ENCODE assay signal across 9 cellular contexts in genomic region chr3:48595526-48596121, GRCh38. TPM values are rescaled to one million over a fixed set of nuclear protein-coding genes. Genes with fewer than 3 reads are reported as not detected.
DNase-seq lines count a peak whose midpoint lies in the region; ATAC-seq and TF ChIP-seq lines count a peak whose summit lies in the region.
"Had no signal": no experiment of that assay in that cellular context is flagged by ENCODE, and none has a peak within 500 bp of the region (broad histone marks: within the 10 kb centered on the region; RNA-seq: fewer than 3 reads in every experiment).

No MANE protein-coding gene starts in this region.

- ATAC-seq in CD4-positive, alpha-beta T cell (ENCODE audit: poor library complexity), result no peak
- no peak for ATAC-seq in HG03342 (IDR thresholded peaks at IDR 0.05; ENCODE audit: unreplicated experiment)

- no peak overlapping the region for H3K23ac ChIP-seq in trophoblast cell (ENCODE audit: low read length)

- H3K14ac ChIP-seq in trophoblast cell (ENCODE audit: low read length), result peak overlapping the region; percentile 86

- H3K36me3 Mint-ChIP-seq in CD4-positive, alpha-beta T cell (ENCODE audit: low read depth), result peaks cover 35% of the 10 kb centered on the region

- H3K4me3 ChIP-seq in fibroblast of mammary gland (ENCODE audit: control insufficient read depth, low read depth, low read length) (peak overlapping the region; percentile 47), trophoblast cell (ENCODE audit: low read depth, low read length) (no peak overlapping the region)

- H3K27ac ChIP-seq in RWPE1 (peak overlapping the region; percentile 100), trophoblast cell (ENCODE audit: low read depth, low read length) (peak overlapping the region; percentile 93)
- no peak overlapping the region for H3K27ac ChIP-seq in CD4-positive, alpha-beta T cell (ENCODE audit: low read depth, low read length)

- H2BK5ac ChIP-seq in trophoblast cell (ENCODE audit: low read depth, low read length, poor library complexity), result peak overlapping the region; percentile 87

- TF ChIP-seq CTCF in RWPE1 (conservative IDR thresholded peaks at IDR 0.05; ENCODE audit: low read depth) (no peak), fibroblast of mammary gland (conservative IDR thresholded peaks at IDR 0.05; ENCODE audit: control insufficient read depth, insufficient read depth, low read depth, low read length) (no peak)
- no peak for TF ChIP-seq CTCF in CD4-positive, alpha-beta T cell (IDR thresholded peaks at IDR 0.05)

- peaks cover 14% of the 10 kb centered on the region for H3K79me2 ChIP-seq in trophoblast cell (ENCODE audit: control insufficient read depth, insufficient read depth, low read length, poor library complexity)

- POLR2A ChIA-PET in RWPE1 (lab: Yijun Ruan, JAX; ENCODE audit: low non-redundant PET), result no interaction called here
- POLR2A ChIA-PET in CD4-positive, alpha-beta T cell (lab: Charles Lee), result no interaction called here

- H3K4me2 ChIP-seq in trophoblast cell (ENCODE audit: low read length), result peak overlapping the region; percentile 18

- peak overlapping the region; percentile 18 for H4K12ac ChIP-seq in trophoblast cell (ENCODE audit: low read depth, low read length)

- H2AK5ac ChIP-seq in trophoblast cell (ENCODE audit: low read length), result peak overlapping the region; percentile 75

- H3K9ac ChIP-seq in trophoblast cell (ENCODE audit: low read length), result no peak overlapping the region

- H3K4ac ChIP-seq in trophoblast cell (ENCODE audit: low read depth, low read length), result peak overlapping the region; percentile 46

- peaks cover 55% of the 10 kb centered on the region in 2 experiments for H3K4me1 ChIP-seq in trophoblast cell (ENCODE audit: control insufficient read depth in 1 of 2, insufficient read depth in 2 of 2, low read length in 2 of 2)

- H3K79me1 ChIP-seq in trophoblast cell (ENCODE audit: low read length), result peaks cover 42% of the 10 kb centered on the region

- H3K9me3 Mint-ChIP-seq in CD4-positive, alpha-beta T cell, result no peaks in the 10 kb centered on the region

- no peaks in the 10 kb centered on the region for H3K27me3 ChIP-seq in trophoblast cell (ENCODE audit: insufficient read depth, low read length)
- H3K27me3 ChIP-seq in CD4-positive, alpha-beta T cell (ENCODE audit: control insufficient read depth, insufficient read depth, low read length), result peaks cover 33% of the 10 kb centered on the region

- intact Hi-C loops in CD4-positive, alpha-beta T cell (cut with DNase I, micrococcal nuclease), result no loop called here

- H2BK12ac ChIP-seq in trophoblast cell (ENCODE audit: low read length), result peak overlapping the region; percentile 84

- peaks cover 6% of the 10 kb centered on the region for H3K4me1 Mint-ChIP-seq in CD4-positive, alpha-beta T cell (ENCODE audit: low read depth)

- peak overlapping the region; percentile 88 for H2BK120ac ChIP-seq in trophoblast cell (ENCODE audit: insufficient read depth, low read length, poor library complexity)

- CTCF ChIA-PET in RWPE1 (lab: Yijun Ruan, JAX), result no interaction called here
- CTCF ChIA-PET in CD4-positive, alpha-beta T cell (lab: Charles Lee), result no interaction called here

- peaks cover 48% of the 10 kb centered on the region in 2 experiments for H3K36me3 ChIP-seq in trophoblast cell (ENCODE audit: control insufficient read depth in 1 of 2, insufficient read depth in 2 of 2, low read length in 2 of 2)

- H2AFZ ChIP-seq in trophoblast cell (ENCODE audit: insufficient read depth, low read length, poor library complexity), result no peak overlapping the region

- H3K18ac ChIP-seq in trophoblast cell (ENCODE audit: low read length), result peak overlapping the region; percentile 83

- H3K27me3 Mint-ChIP-seq in CD4-positive, alpha-beta T cell, result peaks cover 39% of the 10 kb centered on the region

- no peak overlapping the region for H3K27ac Mint-ChIP-seq in CD4-positive, alpha-beta T cell
- H3K27ac Mint-ChIP-seq: activated naive CD8-positive, alpha-beta T cell had no signal

- no peak overlapping the region for H3K4me3 Mint-ChIP-seq in CD4-positive, alpha-beta T cell

- WGBS in trophoblast cell (ENCODE audit: extremely low coverage, insufficient coverage, insufficient read length), result no CpG with 5 or more reads among the region's 10 CpGs

- H3K9me3 ChIP-seq in trophoblast cell (ENCODE audit: insufficient read depth, low read depth, low read length), result no peaks in the 10 kb centered on the region
- H3K9me3 ChIP-seq in CD4-positive, alpha-beta T cell (ENCODE audit: control insufficient read depth, low read length), result no peaks in the 10 kb centered on the region

- DNase-seq in EH (ENCODE audit: low read depth) (peak; percentile 96), RWPE1 (ENCODE audit: low spot score) (peak; percentile 96), fibroblast of mammary gland (ENCODE audit: low read depth) (peak; percentile 90), trophoblast cell (peak; percentile 68 to 69)
- no peak for DNase-seq in stimulated activated naive CD4-positive, alpha-beta T cell treated with Interleukin-2 at 50 U/mL for 16 hours (lab: John Stamatoyannopoulos, UW)
- DNase-seq in CD4-positive, alpha-beta T cell, result no peak
- no peak for DNase-seq in activated CD8-positive, alpha-beta memory T cell treated with anti-CD3 and anti-CD28 coated beads for 24 hours

- H4K91ac ChIP-seq in trophoblast cell (ENCODE audit: low read depth, low read length), result peak overlapping the region; percentile 79

- H4K8ac ChIP-seq in trophoblast cell (ENCODE audit: low read depth, low read length), result peak overlapping the region; percentile 71

RNA-seq across cellular contexts. Expression of gene COL7A1, which starts 0.5 kb away (rescaled TPM):
- polyA plus RNA-seq in trophoblast cell (2013), result 23.1 and 26.0 TPM in 2 replicates
- under 1 TPM; 0.73 to 0.93 TPM for total RNA-seq in CD4-positive, alpha-beta T cell

RNA-seq across cellular contexts. Expression of gene UQCRC1, which starts 13.8 kb away (rescaled TPM):
- 164 and 166 TPM in 2 replicates for polyA plus RNA-seq in trophoblast cell (2013)
- 10 to 100 TPM; 74.1 to 75.5 TPM for total RNA-seq in CD4-positive, alpha-beta T cell

RNA-seq across cellular contexts. Expression of gene TMEM89, which starts 25.9 kb away (rescaled TPM):
- not detected in 2 replicates for polyA plus RNA-seq in trophoblast cell (2013)
- total RNA-seq in CD4-positive, alpha-beta T cell, result not detected

RNA-seq across cellular contexts. Expression of gene UCN2, which starts 32.0 kb away (rescaled TPM):
- polyA plus RNA-seq in trophoblast cell (2013), result 1.4 and 1.7 TPM in 2 replicates
- total RNA-seq in CD4-positive, alpha-beta T cell, result not detected

RNA-seq across cellular contexts. Expression of gene PFKFB4, which starts 39.0 kb away (rescaled TPM):
- polyA plus RNA-seq in trophoblast cell (2013), result 18.7 TPM in 2 replicates
- 1 to 10 TPM in 1 of 2 experiments, under 1 TPM in 1; 0.98 to 2.5 TPM for total RNA-seq in CD4-positive, alpha-beta T cell

Comparison
In these comparisons a context has a peak if more than half of its experiments do, and no peak if none do; other contexts are left out.
1. DNase-seq: peak in EH (single experiment), RWPE1 (single experiment), fibroblast of mammary gland (single experiment) and trophoblast cell (2 of 2); none in stimulated activated naive CD4-positive, alpha-beta T cell treated with Interleukin-2 at 50 U/mL for 16 hours (single experiment), CD4-positive, alpha-beta T cell (0 of 10) and activated CD8-positive, alpha-beta memory T cell treated with anti-CD3 and anti-CD28 coated beads for 24 hours (single experiment).